In genomic region chr19:18006895-18007604, GRCh38 we compare ENCODE assay signal across 8 cellular contexts. TPM values are rescaled to one million over a fixed set of nuclear protein-coding genes. Genes with fewer than 3 reads are reported as not detected.
DNase-seq lines count a peak whose midpoint lies in the region; ATAC-seq and TF ChIP-seq lines count a peak whose summit lies in the region.

No MANE protein-coding gene starts in this region.

- H3K27ac Mint-ChIP-seq in neural crest cell (ENCODE audit: unreplicated experiment): no peak overlapping the region

- no peak for TF ChIP-seq EP300 in stomach (IDR thresholded peaks at IDR 0.05)

- no peak for DNase-seq in AG09309 (ENCODE audit: low read depth)
- DNase-seq in RPMI8226: peak; percentile 84
- DNase-seq in activated gamma-delta T cell (lab: John Stamatoyannopoulos, UW): peak; percentile 61
- peak; percentile 68 to 92 for DNase-seq in foreskin fibroblast
- DNase-seq in neural crest cell (ENCODE audit: low read depth, low spot score): peak; percentile 85
- peak; percentile 87 for DNase-seq in stomach

- peaks cover 7% of the 10 kb centered on the region for H3K4me1 Mint-ChIP-seq in neural crest cell

- peaks cover 2% of the 10 kb centered on the region for H3K36me3 Mint-ChIP-seq in neural crest cell (ENCODE audit: low read depth)

- peak; percentile 99 for TF ChIP-seq CTCF in AG09309 (IDR thresholded peaks at IDR 0.05; ENCODE audit: control insufficient read depth, insufficient read depth, low read depth, low read length, missing control alignments)
- TF ChIP-seq CTCF in foreskin fibroblast (IDR thresholded peaks at IDR 0.05; ENCODE audit: low read depth, low read length): peak; percentile 95
- peak; percentile 98 for TF ChIP-seq CTCF in neural crest cell (conservative IDR thresholded peaks at IDR 0.05)
- peak in 6 of 7 experiments; percentile 83 to 98 (median 97) for TF ChIP-seq CTCF in stomach (IDR thresholded peaks at IDR 0.05)

- intact Hi-C loops in stomach (cut with DNase I; ENCODE audit: low total_unique reads): loop anchor here (2.0 kb wide), 1 partner anchor 52 kb away; no protein-coding TSS in a partner anchor

- H3K9me3 Mint-ChIP-seq in neural crest cell: no peaks in the 10 kb centered on the region

- H3K36me3 ChIP-seq in HUES48 (ENCODE audit: control insufficient read depth, insufficient read depth, low read length) (peaks cover 8% of the 10 kb centered on the region; the same call in 1 of the 2 replicates), stomach (peaks cover 34 to 52% (median 45%) of the 10 kb centered on the region in 4 donors)

- peak overlapping the region; percentile 81 for H3K4me3 Mint-ChIP-seq in neural crest cell

- H3K4me1 ChIP-seq in HUES48 (ENCODE audit: control insufficient read depth, insufficient read depth, low read length) (no peaks in the 10 kb centered on the region), stomach (peaks cover 32 to 70% (median 49%) of the 10 kb centered on the region in 4 donors)

- H3K27ac ChIP-seq in HUES48 (ENCODE audit: low read depth, low read length) (no peak overlapping the region), stomach (peak overlapping the region; percentile 77 to 88 (median 85))

- peak in 1 of 4 donors; percentile 19 for TF ChIP-seq POLR2A in stomach (IDR thresholded peaks at IDR 0.05)

- H3K9ac ChIP-seq in HUES48 (ENCODE audit: low read depth, low read length): no peak overlapping the region

- peaks cover 30% of the 10 kb centered on the region for H3K27me3 Mint-ChIP-seq in neural crest cell (ENCODE audit: low read depth)

- H3K27me3 ChIP-seq in HUES48 (ENCODE audit: control insufficient read depth, insufficient read depth, low read length): peaks cover 3% of the 10 kb centered on the region
- H3K27me3 ChIP-seq in stomach: no peaks in the 10 kb centered on the region

- peak; percentile 62 for ATAC-seq in GM18907 (IDR thresholded peaks at IDR 0.05; ENCODE audit: unreplicated experiment)

- H3K4me3 ChIP-seq in AG09309 (ENCODE audit: control insufficient read depth, low read depth, low read length): peak overlapping the region; percentile 51
- H3K4me3 ChIP-seq in HUES48 (ENCODE audit: low read depth, low read length): peak overlapping the region; percentile 75
- peak overlapping the region; percentile 57 to 63 for H3K4me3 ChIP-seq in foreskin fibroblast (ENCODE audit: low read depth in 1 of 2, low read length in 2 of 2)
- H3K4me3 ChIP-seq in stomach: peak overlapping the region; percentile 52 to 66 (median 60)

- H3K9me3 ChIP-seq in HUES48 (ENCODE audit: control insufficient read depth, insufficient read depth, low read length) (no peaks in the 10 kb centered on the region), stomach (no peaks in the 10 kb centered on the region)

- 1 to 6% (median 2%) methylated on average over 27 to 41 of the region's 41 CpGs for WGBS in stomach, 5 donors

RNA-seq across cellular contexts. Expression of gene ARRDC2, which starts 0.9 kb away (rescaled TPM):
- total RNA-seq in neural crest cell: 0.56 and 1.2 TPM in 2 replicates
- 100 to 1,000 TPM in 1 of 5 donors, 10 to 100 TPM in 4; 19.8 to 130 (median 60.8) TPM for total RNA-seq in stomach
- polyA plus RNA-seq in stomach: 10 to 100 TPM; 31.4 to 34.1 (median 32.7) TPM

RNA-seq across cellular contexts. Expression of gene KCNN1, which starts 40.1 kb away (rescaled TPM):
- 6.2 and 6.5 TPM in 2 replicates for total RNA-seq in neural crest cell
- not detected for total RNA-seq in stomach
- under 1 TPM in 2 of 3 donors, not detected in 1; 0.23 to 0.46 TPM for polyA plus RNA-seq in stomach
